ENCODE assay signal across 1 cellular context in the genomic region with DNA sequence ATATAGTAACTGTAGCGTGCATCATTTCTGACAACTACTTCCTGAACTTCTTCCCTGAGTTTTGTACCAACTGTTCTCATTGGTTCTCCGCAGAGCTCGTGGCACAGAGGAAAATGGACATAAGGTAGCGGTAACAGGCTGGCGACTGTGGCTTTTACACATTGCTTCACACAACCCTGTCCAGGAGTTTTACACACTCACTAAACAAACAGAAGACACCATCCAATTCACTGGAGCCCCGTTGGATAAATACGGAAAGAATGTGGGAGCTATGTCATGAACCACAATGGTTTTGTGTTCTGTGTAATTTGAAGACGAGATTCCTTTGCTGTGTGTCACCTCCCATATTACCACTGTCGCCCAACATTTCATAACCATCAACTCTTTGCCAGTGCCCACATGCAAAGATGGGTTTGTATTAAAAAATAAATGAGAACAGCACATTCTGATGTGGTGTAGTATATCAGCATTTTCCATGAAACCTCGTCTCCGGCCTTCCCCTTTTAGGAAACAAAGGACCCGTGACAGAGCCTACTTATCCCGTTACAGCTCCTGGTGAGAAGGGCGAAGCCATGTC.
TF ChIP-seq lines count a peak whose summit lies in the region.

No MANE protein-coding gene starts in this region.

TF ChIP-seq in WTC11, 78 proteins besides CTCF, POLR2A, EP300 and RAD21 (continued from another document):
- TF ChIP-seq TP53 (CRISPR knock-in tag; IDR thresholded peaks at IDR 0.05) (no peak), RELA (CRISPR knock-in tag; IDR thresholded peaks at IDR 0.05; ENCODE audit: borderline replicate concordance) (no peak), ZNF219 (CRISPR knock-in tag; IDR thresholded peaks at IDR 0.05; ENCODE audit: borderline replicate concordance) (no peak), FOXP1 (CRISPR knock-in tag; IDR thresholded peaks at IDR 0.05; ENCODE audit: borderline replicate concordance) (no peak), NR3C1 (CRISPR knock-in tag; conservative IDR thresholded peaks at IDR 0.05; ENCODE audit: low read depth) (no peak)
- TF ChIP-seq, protein P1, sequence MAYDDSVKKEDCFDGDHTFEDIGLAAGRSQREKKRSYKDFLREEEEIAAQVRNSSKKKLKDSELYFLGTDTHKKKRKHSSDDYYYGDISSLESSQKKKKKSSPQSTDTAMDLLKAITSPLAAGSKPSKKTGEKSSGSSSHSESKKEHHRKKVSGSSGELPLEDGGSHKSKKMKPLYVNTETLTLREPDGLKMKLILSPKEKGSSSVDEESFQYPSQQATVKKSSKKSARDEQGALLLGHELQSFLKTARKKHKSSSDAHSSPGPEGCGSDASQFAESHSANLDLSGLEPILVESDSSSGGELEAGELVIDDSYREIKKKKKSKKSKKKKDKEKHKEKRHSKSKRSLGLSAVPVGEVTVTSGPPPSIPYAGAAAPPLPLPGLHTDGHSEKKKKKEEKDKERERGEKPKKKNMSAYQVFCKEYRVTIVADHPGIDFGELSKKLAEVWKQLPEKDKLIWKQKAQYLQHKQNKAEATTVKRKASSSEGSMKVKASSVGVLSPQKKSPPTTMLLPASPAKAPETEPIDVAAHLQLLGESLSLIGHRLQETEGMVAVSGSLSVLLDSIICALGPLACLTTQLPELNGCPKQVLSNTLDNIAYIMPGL (CRISPR knock-in tag; IDR thresholded peaks at IDR 0.05), result no peak
- TF ChIP-seq, protein P2, sequence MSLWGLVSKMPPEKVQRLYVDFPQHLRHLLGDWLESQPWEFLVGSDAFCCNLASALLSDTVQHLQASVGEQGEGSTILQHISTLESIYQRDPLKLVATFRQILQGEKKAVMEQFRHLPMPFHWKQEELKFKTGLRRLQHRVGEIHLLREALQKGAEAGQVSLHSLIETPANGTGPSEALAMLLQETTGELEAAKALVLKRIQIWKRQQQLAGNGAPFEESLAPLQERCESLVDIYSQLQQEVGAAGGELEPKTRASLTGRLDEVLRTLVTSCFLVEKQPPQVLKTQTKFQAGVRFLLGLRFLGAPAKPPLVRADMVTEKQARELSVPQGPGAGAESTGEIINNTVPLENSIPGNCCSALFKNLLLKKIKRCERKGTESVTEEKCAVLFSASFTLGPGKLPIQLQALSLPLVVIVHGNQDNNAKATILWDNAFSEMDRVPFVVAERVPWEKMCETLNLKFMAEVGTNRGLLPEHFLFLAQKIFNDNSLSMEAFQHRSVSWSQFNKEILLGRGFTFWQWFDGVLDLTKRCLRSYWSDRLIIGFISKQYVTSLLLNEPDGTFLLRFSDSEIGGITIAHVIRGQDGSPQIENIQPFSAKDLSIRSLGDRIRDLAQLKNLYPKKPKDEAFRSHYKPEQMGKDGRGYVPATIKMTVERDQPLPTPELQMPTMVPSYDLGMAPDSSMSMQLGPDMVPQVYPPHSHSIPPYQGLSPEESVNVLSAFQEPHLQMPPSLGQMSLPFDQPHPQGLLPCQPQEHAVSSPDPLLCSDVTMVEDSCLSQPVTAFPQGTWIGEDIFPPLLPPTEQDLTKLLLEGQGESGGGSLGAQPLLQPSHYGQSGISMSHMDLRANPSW (CRISPR knock-in tag; conservative IDR thresholded peaks at IDR 0.05; ENCODE audit: low read depth), result no peak
